ENCODE assay signal across 32 cellular contexts in the genomic region with DNA sequence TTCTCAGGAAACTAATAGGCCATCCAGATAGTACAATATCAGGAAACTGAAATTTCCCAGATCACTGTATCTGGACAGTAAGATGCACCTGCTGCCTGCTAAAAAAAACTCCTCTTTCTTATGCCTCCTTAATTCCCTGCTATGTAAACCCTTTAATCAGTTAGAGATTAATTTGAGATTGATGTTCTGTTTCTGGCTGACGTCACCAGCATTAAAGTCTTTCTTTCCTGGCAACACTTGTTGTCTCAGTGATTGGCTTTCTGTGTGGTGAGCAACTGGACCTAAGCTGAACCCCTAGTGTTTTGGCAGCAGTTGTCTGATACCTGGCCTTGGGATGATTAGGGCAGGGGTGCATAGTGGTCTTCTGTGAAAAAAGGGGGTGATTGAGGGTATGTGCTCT.
"Had no signal": no experiment of that assay in that cellular context is flagged by ENCODE, and none has a peak within 500 bp of the region (broad histone marks: within the 10 kb centered on the region; RNA-seq: fewer than 3 reads in every experiment).

No MANE protein-coding gene starts in this region.

- H3K4me1 ChIP-seq: adrenal gland, body of pancreas had no signal

- ATAC-seq: activated CD4-positive, CD25-positive, alpha-beta regulatory T cell treated with anti-CD3 and anti-CD28 coated beads, Interleukin-2, amount 50 U/mL, for 24 hours; activated CD8-positive, alpha-beta T cell treated with anti-CD3 and anti-CD28 coated beads for 36 hours; activated naive CD8-positive, alpha-beta T cell treated with anti-CD3 and anti-CD28 coated beads, Interleukin-2, amount 50 U/mL, for 24 hours; activated T-cell treated with anti-CD3 and anti-CD28 coated beads, Interleukin-2, amount 50 U/mL, for 4 hours; activated T-helper 17 cell treated with anti-CD3 and anti-CD28 coated beads, Interleukin-2, amount 50 U/mL, for 72 hours; body of pancreas; T-helper 17 cell had no signal

- DNase-seq: activated B cell treated with CpG ODN at 0.5 μM for 24 hours; activated CD4-positive, alpha-beta T cell treated with anti-CD3 and anti-CD28 coated beads for 48 hours; activated CD4-positive, alpha-beta T cell treated with anti-CD3 and anti-CD28 coated beads, Interleukin-2, amount 50 U/mL, for 1 hour; activated CD4-positive, alpha-beta T cell treated with anti-CD3 and anti-CD28 coated beads, Interleukin-2, amount 50 U/mL, for 48 hours; activated CD8-positive, alpha-beta memory T cell treated with anti-CD3 and anti-CD28 coated beads for 24 hours; activated CD8-positive, alpha-beta T cell treated with anti-CD3 and anti-CD28 coated beads for 36 hours; activated effector memory CD4-positive, alpha-beta T cell treated with Interleukin-2 at 50 U/mL for 16 hours; activated gamma-delta T cell treated with Interleukin-2 at 50 U/mL for 16 hours; activated naive CD4-positive, alpha-beta T cell treated with anti-CD3 and anti-CD28 coated beads for 36 hours; activated naive CD8-positive, alpha-beta T cell treated with anti-CD3 and anti-CD28 coated beads for 36 hours; activated naive CD8-positive, alpha-beta T cell treated with anti-CD3 and anti-CD28 coated beads, Interleukin-2, amount 50 U/mL, for 24 hours; activated T-cell treated with anti-CD3 and anti-CD28 coated beads, Interleukin-2, amount 50 U/mL, for 4 hours; adrenal gland; amygdala; aorta; body of pancreas; caudate nucleus; cortex of kidney; dermis blood vessel endothelial cell; effector CD4-positive, alpha-beta T cell; foreskin fibroblast; T-helper 1 cell; T-helper 17 cell; T1000; WERI-Rb-1 had no signal

- H3K27me3 ChIP-seq: adrenal gland, body of pancreas had no signal

- H3K27ac ChIP-seq: adrenal gland, body of pancreas, epithelial cell of prostate, WERI-Rb-1 had no signal

- H3K36me3 ChIP-seq: adrenal gland, WERI-Rb-1 had no signal

- H3K4me3 ChIP-seq: adrenal gland, body of pancreas had no signal

- FAIRE-seq: colon, endometrium, endothelial cell of umbilical vein, frontal cortex had no signal
